ENCODE assay signal across 8 cellular contexts in genomic region chr10:128047337-128047736, GRCh38.
DNase-seq lines count a peak whose midpoint lies in the region; ATAC-seq and TF ChIP-seq lines count a peak whose summit lies in the region.

No MANE protein-coding gene starts in this region.

- WGBS in mesodermal cell (ENCODE audit: insufficient coverage in 2 of 2), 2 experiments = 45 to 49% methylated on average over 15 of the region's 16 CpGs

- H3K4me3 ChIP-seq in HL-60 (replicated peaks; ENCODE audit: insufficient read depth, low read length) = peak overlapping the region; percentile 69
- H3K4me3 ChIP-seq in colonic mucosa = peak overlapping the region; percentile 32
- no peak overlapping the region for H3K4me3 ChIP-seq in mesodermal cell (ENCODE audit: extremely low read depth, insufficient read depth, low read length, poor library complexity, severe bottlenecking)

- H3K9me3 ChIP-seq in colonic mucosa (no peaks in the 10 kb centered on the region), mesodermal cell (ENCODE audit: control insufficient read depth, low read length) (no peaks in the 10 kb centered on the region)

- DNase-seq in Ammon's horn (ENCODE audit: low spot score) (peak; percentile 73), HL-60 (ENCODE audit: low read depth in 1 of 2, low spot score in 1 of 2) (peak; percentile 92 to 96), colonic mucosa (peak; percentile 92), NCI-H774 (lab: John Stamatoyannopoulos, UW) (no peak)
- peak; percentile 71 for DNase-seq in activated CD4-positive, alpha-beta T cell treated with anti-CD3 and anti-CD28 coated beads for 1 hour
- peak; percentile 82 to 84 for DNase-seq in stimulated activated CD8-positive, alpha-beta memory T cell treated with anti-CD3 and anti-CD28 coated beads, Interleukin-7, amount 100 ng/mL, for 4 hours (ENCODE audit: low read depth in 2 of 2)

- peaks cover 8% of the 10 kb centered on the region for H3K4me1 ChIP-seq in colonic mucosa
- peaks cover 27% of the 10 kb centered on the region for H3K4me1 ChIP-seq in mesodermal cell (ENCODE audit: control insufficient read depth, insufficient read depth, low read length, poor library complexity, severe bottlenecking)

- H3K27ac ChIP-seq in HL-60 (replicated peaks) (peak overlapping the region; percentile 82), colonic mucosa (peak overlapping the region; percentile 76), mesodermal cell (ENCODE audit: low read depth, low read length, severe bottlenecking) (peak overlapping the region; percentile 37)

- H3K36me3 ChIP-seq in colonic mucosa = no peaks in the 10 kb centered on the region
- H3K36me3 ChIP-seq in mesodermal cell (ENCODE audit: control insufficient read depth, insufficient read depth, low read length) = peaks cover 20% of the 10 kb centered on the region

- TF ChIP-seq CTCF in HL-60 (IDR thresholded peaks at IDR 0.05; ENCODE audit: insufficient read depth, low read length) (no peak), colonic mucosa (IDR thresholded peaks at IDR 0.05) (no peak)

- H3K27me3 ChIP-seq in HL-60 (ENCODE audit: insufficient read depth, poor library complexity, severe bottlenecking) = no peaks in the 10 kb centered on the region
- no peaks in the 10 kb centered on the region for H3K27me3 ChIP-seq in colonic mucosa

- peak; percentile 99 for ATAC-seq in GM19463 (IDR thresholded peaks at IDR 0.05; ENCODE audit: unreplicated experiment)

- peak overlapping the region; percentile 13 to 81 for H3K9ac ChIP-seq in colonic mucosa (ENCODE audit: low read depth in 2 of 2, low read length in 2 of 2)

- intact Hi-C loops in colonic mucosa (cut with DNase I) = no loop called here
